ENCODE assay signal across 12 cellular contexts in genomic region chr3:112489674-112490479, GRCh38. TPM values are rescaled to one million over a fixed set of nuclear protein-coding genes. Genes with fewer than 3 reads are reported as not detected.
A peak's percentile ranks its signal among the peaks of the same experiment; 100 is the strongest.
DNase-seq lines count a peak whose midpoint lies in the region; ATAC-seq and TF ChIP-seq lines count a peak whose summit lies in the region.
"Had no signal": no experiment of that assay in that cellular context is flagged by ENCODE, and none has a peak within 500 bp of the region (broad histone marks: within the 10 kb centered on the region; RNA-seq: fewer than 3 reads in every experiment).

No MANE protein-coding gene starts in this region.

- ATAC-seq in GM19463 (IDR thresholded peaks at IDR 0.05; ENCODE audit: unreplicated experiment), result peak; percentile 49
- ATAC-seq in HG03196 (IDR thresholded peaks at IDR 0.05; ENCODE audit: unreplicated experiment), result peak; percentile 50
- ATAC-seq in natural killer cell treated with Interleukin-12 subunit alpha and Interleukin-12 subunit beta and Interleukin-15 and Interleukin-18, amount 100 ng/mL, for 72 hours, result no peak

- no peaks in the 10 kb centered on the region for H3K27me3 Mint-ChIP-seq in T-helper 2 cell treated with Interferon-gamma antibody and Interleukin-4, amounts not matched to agents 5 μg/mL and 100 μg/mL, for 36 hours (ENCODE audit: low read depth)
- no peaks in the 10 kb centered on the region for H3K27me3 Mint-ChIP-seq in natural killer cell treated with Interleukin-12 subunit alpha and Interleukin-12 subunit beta and Interleukin-15 and Interleukin-18, amount 100 ng/mL, for 72 hours

- no peak for TF ChIP-seq CTCF in epithelial cell of esophagus (IDR thresholded peaks at IDR 0.05; ENCODE audit: insufficient read depth, low read depth, low read length, missing control alignments)

- peaks cover 8% of the 10 kb centered on the region for H3K9me3 Mint-ChIP-seq in T-helper 2 cell treated with Interferon-gamma antibody and Interleukin-4, amounts not matched to agents 5 μg/mL and 100 μg/mL, for 36 hours
- H3K9me3 Mint-ChIP-seq in natural killer cell treated with Interleukin-12 subunit alpha and Interleukin-12 subunit beta and Interleukin-15 and Interleukin-18, amount 100 ng/mL, for 72 hours, result no peaks in the 10 kb centered on the region

- peak overlapping the region; percentile 73 for H3K27ac Mint-ChIP-seq in T-helper 2 cell treated with Interferon-gamma antibody and Interleukin-4, amounts not matched to agents 5 μg/mL and 100 μg/mL, for 36 hours
- peak overlapping the region in 1 of 2 donors; percentile 7 for H3K27ac Mint-ChIP-seq in natural killer cell treated with Interleukin-12 subunit alpha and Interleukin-12 subunit beta and Interleukin-15 and Interleukin-18, amount 100 ng/mL, for 72 hours

- DNase-seq in T-helper 2 cell treated with Interferon-gamma antibody and Interleukin-4, amounts not matched to agents 5 μg/mL and 100 μg/mL, for 36 hours (ENCODE audit: low spot score), result no peak
- no peak for DNase-seq in T-helper 2 cell
- DNase-seq in epithelial cell of esophagus (ENCODE audit: low read depth), result peak; percentile 1
- DNase-seq in natural killer cell treated with Interleukin-12 subunit alpha and Interleukin-12 subunit beta and Interleukin-15 and Interleukin-18, amount 100 ng/mL, for 72 hours (ENCODE audit: low spot score), result no peak
- DNase-seq in GOT3 (lab: John Stamatoyannopoulos, UW), result no peak
- DNase-seq in DMS 273 (lab: John Stamatoyannopoulos, UW; ENCODE audit: unreplicated experiment), result no peak
- DNase-seq: DND-41, NCI-H2081 treated with DMSO at 0.1 percent for 48 hours had no signal

- H3K36me3 Mint-ChIP-seq in T-helper 2 cell treated with Interferon-gamma antibody and Interleukin-4, amounts not matched to agents 5 μg/mL and 100 μg/mL, for 36 hours (ENCODE audit: low read depth), result peaks cover 31% of the 10 kb centered on the region
- peaks cover 4% of the 10 kb centered on the region for H3K36me3 Mint-ChIP-seq in natural killer cell treated with Interleukin-12 subunit alpha and Interleukin-12 subunit beta and Interleukin-15 and Interleukin-18, amount 100 ng/mL, for 72 hours

- no peak overlapping the region for H3K4me3 ChIP-seq in epithelial cell of esophagus (ENCODE audit: low read length)
- H3K4me3 ChIP-seq: thoracic aorta had no signal

- peak overlapping the region; percentile 27 for H3K4me3 Mint-ChIP-seq in T-helper 2 cell treated with Interferon-gamma antibody and Interleukin-4, amounts not matched to agents 5 μg/mL and 100 μg/mL, for 36 hours
- H3K4me3 Mint-ChIP-seq in natural killer cell treated with Interleukin-12 subunit alpha and Interleukin-12 subunit beta and Interleukin-15 and Interleukin-18, amount 100 ng/mL, for 72 hours, result no peak overlapping the region

- H3K4me1 Mint-ChIP-seq in T-helper 2 cell treated with Interferon-gamma antibody and Interleukin-4, amounts not matched to agents 5 μg/mL and 100 μg/mL, for 36 hours (ENCODE audit: low read depth), result peaks cover 45% of the 10 kb centered on the region
- H3K4me1 Mint-ChIP-seq in natural killer cell treated with Interleukin-12 subunit alpha and Interleukin-12 subunit beta and Interleukin-15 and Interleukin-18, amount 100 ng/mL, for 72 hours (ENCODE audit: low read depth in 2 of 2), result no peaks in the 10 kb centered on the region

RNA-seq across cellular contexts. Expression of gene BTLA, which starts 9.4 kb away (rescaled TPM):
- total RNA-seq in natural killer cell treated with Interleukin-12 subunit alpha and Interleukin-12 subunit beta and Interleukin-15 and Interleukin-18, amount 100 ng/mL, for 72 hours, result 1 to 10 TPM in 1 of 2 donors, under 1 TPM in 1; 0.21 to 1.4 TPM
- total RNA-seq: RPMI7951 had no signal

Comparison
In these comparisons a context has a peak if more than half of its experiments do, and no peak if none do; other contexts are left out.
1. ATAC-seq: peak in GM19463 (single experiment) and HG03196 (single experiment); none in natural killer cell treated with Interleukin-12 subunit alpha and Interleukin-12 subunit beta and Interleukin-15 and Interleukin-18, amount 100 ng/mL, for 72 hours (0 of 2).